In the genomic region with DNA sequence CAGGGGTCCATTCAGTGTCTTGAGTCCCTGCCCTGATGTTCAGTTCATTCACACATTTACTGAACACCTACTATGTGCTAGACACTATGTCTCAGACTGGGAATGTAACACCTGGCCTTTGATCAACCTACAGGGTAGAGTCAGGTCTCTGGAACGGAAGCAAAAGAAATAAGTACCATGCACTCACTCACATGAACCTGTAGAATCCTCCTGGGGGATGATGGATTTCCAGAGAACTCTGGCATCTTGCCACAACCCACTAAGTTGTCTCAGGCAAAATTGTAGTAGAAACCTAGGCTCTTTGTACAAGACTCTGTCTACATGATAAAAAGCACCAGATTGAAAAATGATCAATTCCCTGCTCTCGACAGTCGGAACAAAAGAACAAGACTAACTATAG, we compare ENCODE assay signal across 21 cellular contexts. TPM values are rescaled to one million over a fixed set of nuclear protein-coding genes. Genes with fewer than 3 reads are reported as not detected.
"Had no signal": no experiment of that assay in that cellular context is flagged by ENCODE, and none has a peak within 500 bp of the region (broad histone marks: within the 10 kb centered on the region; RNA-seq: fewer than 3 reads in every experiment).

No MANE protein-coding gene starts in this region.

- H3K4me3 Mint-ChIP-seq: activated CD8-positive, alpha-beta T cell treated with anti-CD3 and anti-CD28 coated beads, Interleukin-2, amount 10 ng/mL, durations not matched to agents 7 days and 5 days; activated naive CD8-positive, alpha-beta T cell; activated T-cell treated with anti-CD3 and anti-CD28 coated beads, Interleukin-2, amount 50 U/mL, for 24 hours; activated T-helper 17 cell treated with anti-CD3 and anti-CD28 coated beads, Interleukin-2, amount 50 U/mL, for 72 hours; natural killer cell treated with Interleukin-12 subunit alpha and Interleukin-12 subunit beta and Interleukin-15 and Interleukin-18, amount 100 ng/mL, for 72 hours; stimulated activated naive CD8-positive, alpha-beta T cell treated with anti-CD3 and anti-CD28 coated beads, Interleukin-15, Interleukin-2, amounts not matched to agents 100 ng/mL and 50 ng/mL, for 24 hours had no signal

- H3K36me3 ChIP-seq: colonic mucosa, esophagus muscularis mucosa, neutrophil, ovary, prostate gland, thyroid gland had no signal

- H3K9me3 Mint-ChIP-seq: activated T-cell treated with anti-CD3 and anti-CD28 coated beads, Interleukin-2, amount 50 U/mL, for 24 hours; activated T-helper 17 cell treated with anti-CD3 and anti-CD28 coated beads, Interleukin-2, amount 50 U/mL, for 72 hours; natural killer cell treated with Interleukin-12 subunit alpha and Interleukin-12 subunit beta and Interleukin-15 and Interleukin-18, amount 100 ng/mL, for 72 hours; stimulated activated naive CD8-positive, alpha-beta T cell treated with anti-CD3 and anti-CD28 coated beads, Interleukin-15, Interleukin-2, amounts not matched to agents 100 ng/mL and 50 ng/mL, for 24 hours had no signal

- H3K9me3 ChIP-seq: colonic mucosa, esophagus muscularis mucosa, neutrophil, ovary, prostate gland, thyroid gland had no signal

- ATAC-seq: activated CD8-positive, alpha-beta T cell treated with anti-CD3 and anti-CD28 coated beads, Interleukin-2, amount 10 ng/mL, durations not matched to agents 7 days and 5 days; activated T-helper 17 cell treated with anti-CD3 and anti-CD28 coated beads, Interleukin-2, amount 50 U/mL, for 72 hours; natural killer cell treated with Interleukin-12 subunit alpha and Interleukin-12 subunit beta and Interleukin-15 and Interleukin-18, amount 100 ng/mL, for 72 hours had no signal

- H3K4me1 ChIP-seq: colonic mucosa, esophagus muscularis mucosa, prostate gland, thyroid gland had no signal

- H3K4me3 ChIP-seq: colonic mucosa, esophagus muscularis mucosa, ovary, prostate gland, thyroid gland had no signal

- H3K27me3 ChIP-seq: colonic mucosa, esophagus muscularis mucosa, neutrophil, ovary, thyroid gland had no signal

- H3K27ac Mint-ChIP-seq: activated CD8-positive, alpha-beta T cell treated with anti-CD3 and anti-CD28 coated beads, Interleukin-2, amount 10 ng/mL, durations not matched to agents 7 days and 5 days; activated naive CD8-positive, alpha-beta T cell; activated T-cell treated with anti-CD3 and anti-CD28 coated beads, Interleukin-2, amount 50 U/mL, for 24 hours; activated T-helper 17 cell treated with anti-CD3 and anti-CD28 coated beads, Interleukin-2, amount 50 U/mL, for 72 hours; natural killer cell treated with Interleukin-12 subunit alpha and Interleukin-12 subunit beta and Interleukin-15 and Interleukin-18, amount 100 ng/mL, for 72 hours; stimulated activated naive CD8-positive, alpha-beta T cell treated with anti-CD3 and anti-CD28 coated beads, Interleukin-15, Interleukin-2, amounts not matched to agents 100 ng/mL and 50 ng/mL, for 24 hours had no signal

- DNase-seq: activated CD4-positive, alpha-beta T cell treated with anti-CD3 and anti-CD28 coated beads for 1 hour; activated CD4-positive, alpha-beta T cell treated with anti-CD3 and anti-CD28 coated beads, Interleukin-2, amount 50 U/mL, for 1 hour; activated CD8-positive, alpha-beta T cell treated with anti-CD3 and anti-CD28 coated beads, Interleukin-2, amount 10 ng/mL, durations not matched to agents 7 days and 5 days; activated naive CD4-positive, alpha-beta T cell; activated T-cell treated with anti-CD3 and anti-CD28 coated beads, Interleukin-2, amount 50 U/mL, for 24 hours; colonic mucosa; hypothalamus; left ventricle myocardium superior; midbrain; ovary; stimulated activated CD4-positive, alpha-beta T cell treated with anti-CD3 and anti-CD28 coated beads, Interleukin-4, amount 100 ng/mL, for 24 hours; substantia nigra; T-helper 9 cell; thyroid gland had no signal

- H3K27me3 Mint-ChIP-seq: activated T-cell treated with anti-CD3 and anti-CD28 coated beads, Interleukin-2, amount 50 U/mL, for 24 hours; activated T-helper 17 cell treated with anti-CD3 and anti-CD28 coated beads, Interleukin-2, amount 50 U/mL, for 72 hours; stimulated activated naive CD8-positive, alpha-beta T cell treated with anti-CD3 and anti-CD28 coated beads, Interleukin-15, Interleukin-2, amounts not matched to agents 100 ng/mL and 50 ng/mL, for 24 hours had no signal

- H3K27ac ChIP-seq: colonic mucosa, esophagus muscularis mucosa, neutrophil, ovary, prostate gland, thyroid gland had no signal

- H3K36me3 Mint-ChIP-seq: activated naive CD8-positive, alpha-beta T cell; natural killer cell treated with Interleukin-12 subunit alpha and Interleukin-12 subunit beta and Interleukin-15 and Interleukin-18, amount 100 ng/mL, for 72 hours had no signal

RNA-seq across cellular contexts. Expression of a gene that starts 4.7 kb away (rescaled TPM):
- total RNA-seq: activated CD8-positive, alpha-beta T cell treated with anti-CD3 and anti-CD28 coated beads, Interleukin-2, amount 10 ng/mL, durations not matched to agents 7 days and 5 days had no signal
